24 cellular contexts compared by ENCODE assay signal in the genomic region with DNA sequence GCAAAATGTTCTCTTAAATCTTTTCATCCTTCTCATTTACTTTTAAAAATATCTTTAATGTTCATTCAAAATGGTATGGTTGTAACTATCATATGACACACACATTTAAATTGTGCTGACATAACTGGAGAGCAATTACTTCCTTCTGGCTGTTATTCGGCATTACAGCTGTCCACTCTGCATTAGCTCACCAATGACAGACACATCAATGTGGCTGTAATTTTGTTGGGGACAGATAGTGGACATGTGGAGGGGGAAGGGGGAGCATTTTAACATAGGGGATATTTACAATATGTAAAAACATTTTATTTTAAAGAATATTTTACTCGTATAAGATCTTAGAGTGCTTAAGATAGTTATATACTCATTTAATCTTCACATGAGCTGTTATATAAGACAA.
"Had no signal": no experiment of that assay in that cellular context is flagged by ENCODE, and none has a peak within 500 bp of the region (broad histone marks: within the 10 kb centered on the region; RNA-seq: fewer than 3 reads in every experiment).

No MANE protein-coding gene starts in this region.

- FAIRE-seq: endothelial cell of umbilical vein, islet of Langerhans had no signal

- H3K9me3 ChIP-seq: esophagus muscularis mucosa, heart right ventricle, psoas muscle, sigmoid colon, stomach, testis, tibial artery had no signal

- H3K4me3 ChIP-seq: coronary artery, esophagus muscularis mucosa, heart right ventricle, psoas muscle, sigmoid colon, stomach, testis, tibial artery had no signal

- H3K27ac ChIP-seq: coronary artery, esophagus muscularis mucosa, heart right ventricle, psoas muscle, sigmoid colon, stomach, testis, tibial artery had no signal

- H3K36me3 ChIP-seq: sigmoid colon, stomach had no signal

- H3K4me1 ChIP-seq: sigmoid colon, stomach, testis, tibial artery had no signal

- H3K27me3 ChIP-seq: esophagus muscularis mucosa, heart right ventricle, sigmoid colon, stomach, testis, tibial artery had no signal

- DNase-seq: dermis blood vessel endothelial cell; effector memory CD4-positive, alpha-beta T cell; foreskin melanocyte; glutamatergic neuron; heart right ventricle; hippocampal formation; mesendoderm; midbrain; naive thymus-derived CD8-positive, alpha-beta T cell; nephron progenitor cell; nucleus accumbens; psoas muscle; right cardiac atrium; sigmoid colon; stimulated activated CD4-positive, alpha-beta T cell treated with anti-CD3 and anti-CD28 coated beads, Interleukin-2, amount 100 ng/mL, for 24 hours; stimulated activated CD4-positive, alpha-beta T cell treated with anti-CD3 and anti-CD28 coated beads, Interleukin-4, amount 100 ng/mL, for 24 hours; stimulated activated naive CD4-positive, alpha-beta T cell treated with Interleukin-2 at 50 U/mL for 16 hours; stomach; testis; tibial artery had no signal
